In genomic region chr1:171468120-171468790, GRCh38 we compare ENCODE assay signal across 11 cellular contexts. TPM values are rescaled to one million over a fixed set of nuclear protein-coding genes. Genes with fewer than 3 reads are reported as not detected.
A peak's percentile ranks its signal among the peaks of the same experiment; 100 is the strongest.
DNase-seq lines count a peak whose midpoint lies in the region; ATAC-seq and TF ChIP-seq lines count a peak whose summit lies in the region.
"Had no signal": no experiment of that assay in that cellular context is flagged by ENCODE, and none has a peak within 500 bp of the region (broad histone marks: within the 10 kb centered on the region; RNA-seq: fewer than 3 reads in every experiment).

No MANE protein-coding gene starts in this region.

- H3K36me3 Mint-ChIP-seq in CD8-positive, alpha-beta T cell = no peaks in the 10 kb centered on the region
- H3K36me3 Mint-ChIP-seq: activated CD4-positive, alpha-beta memory T cell treated with anti-CD3 and anti-CD28 coated beads for 36 hours had no signal

- CTCF ChIA-PET in CD8-positive, alpha-beta T cell (lab: Charles Lee) = no interaction called here

- ATAC-seq in GM18519 (IDR thresholded peaks at IDR 0.05; ENCODE audit: low FRiP score, unreplicated experiment) = peak; percentile 91
- ATAC-seq in HG02678 (IDR thresholded peaks at IDR 0.05; ENCODE audit: unreplicated experiment) = peak; percentile 72
- no peak for ATAC-seq in left colon
- no peak for ATAC-seq in CD8-positive, alpha-beta T cell

- no peak overlapping the region for H3K27ac Mint-ChIP-seq in CD8-positive, alpha-beta T cell
- H3K27ac Mint-ChIP-seq: activated CD4-positive, alpha-beta memory T cell treated with anti-CD3 and anti-CD28 coated beads for 36 hours; nephron had no signal

- H3K27me3 Mint-ChIP-seq in CD8-positive, alpha-beta T cell (ENCODE audit: low read depth) = no peaks in the 10 kb centered on the region
- H3K27me3 Mint-ChIP-seq: activated CD4-positive, alpha-beta memory T cell treated with anti-CD3 and anti-CD28 coated beads for 36 hours had no signal

- H3K4me1 ChIP-seq in esophagus squamous epithelium (no peaks in the 10 kb centered on the region), ovary (ENCODE audit: insufficient read depth) (no peaks in the 10 kb centered on the region)
- H3K4me1 ChIP-seq in CD8-positive, alpha-beta T cell (ENCODE audit: insufficient read depth, low read length) = no peaks in the 10 kb centered on the region

- no peaks in the 10 kb centered on the region for H3K36me3 ChIP-seq in esophagus squamous epithelium
- H3K36me3 ChIP-seq in ovary = no peaks in the 10 kb centered on the region
- H3K36me3 ChIP-seq in CD8-positive, alpha-beta T cell (ENCODE audit: insufficient read depth, low read length) = no peaks in the 10 kb centered on the region

- TF ChIP-seq EP300 in ovary (IDR thresholded peaks at IDR 0.05) = no peak

- no peak overlapping the region for H3K4me3 Mint-ChIP-seq in CD8-positive, alpha-beta T cell
- H3K4me3 Mint-ChIP-seq: activated CD4-positive, alpha-beta memory T cell treated with anti-CD3 and anti-CD28 coated beads for 36 hours; nephron had no signal

- 39 to 54% methylated on average over 2 to 4 of the region's 4 CpGs for WGBS in esophagus squamous epithelium, 2 donors
- 67 to 70% (median 67%) methylated on average over 4 of the region's 4 CpGs for WGBS in ovary, 3 donors

- DNase-seq in RPMI7951 (ENCODE audit: low read depth) (peak; percentile 18), lung microvascular endothelial cell (ENCODE audit: low read depth in 2 of 2) (peak; percentile 35 to 64), esophagus squamous epithelium (lab: John Stamatoyannopoulos, UW) (no peak), left colon (no peak), ovary (no peak)
- DNase-seq in CD8-positive, alpha-beta T cell = no peak
- DNase-seq: activated CD4-positive, alpha-beta memory T cell treated with anti-CD3 and anti-CD28 coated beads for 36 hours; NCI-H1048 had no signal

- POLR2A ChIA-PET in CD8-positive, alpha-beta T cell (lab: Charles Lee) = no interaction called here

- H3K9me3 Mint-ChIP-seq in CD8-positive, alpha-beta T cell = no peaks in the 10 kb centered on the region
- H3K9me3 Mint-ChIP-seq: activated CD4-positive, alpha-beta memory T cell treated with anti-CD3 and anti-CD28 coated beads for 36 hours; nephron had no signal

- H3K4me3 ChIP-seq in esophagus squamous epithelium (no peak overlapping the region), ovary (no peak overlapping the region)
- no peak overlapping the region for H3K4me3 ChIP-seq in CD8-positive, alpha-beta T cell (ENCODE audit: low read depth, low read length)

- H3K27me3 ChIP-seq in esophagus squamous epithelium (no peaks in the 10 kb centered on the region), ovary (no peaks in the 10 kb centered on the region)
- no peaks in the 10 kb centered on the region for H3K27me3 ChIP-seq in CD8-positive, alpha-beta T cell (ENCODE audit: insufficient read depth, low read length)

- H3K27ac ChIP-seq in esophagus squamous epithelium = no peak overlapping the region
- H3K27ac ChIP-seq in ovary = no peak overlapping the region
- no peak overlapping the region for H3K27ac ChIP-seq in CD8-positive, alpha-beta T cell (ENCODE audit: low read depth, low read length)

- TF ChIP-seq CTCF in esophagus squamous epithelium (IDR thresholded peaks at IDR 0.05) (no peak), ovary (IDR thresholded peaks at IDR 0.05) (no peak)
- TF ChIP-seq CTCF in CD8-positive, alpha-beta T cell (IDR thresholded peaks at IDR 0.05) = no peak

- intact Hi-C loops in esophagus squamous epithelium (cut with DNase I) = no loop called here
- intact Hi-C loops in left colon (cut with DNase I, micrococcal nuclease) = no loop called here
- intact Hi-C loops in ovary (cut with DNase I) = no loop called here
- intact Hi-C loops in CD8-positive, alpha-beta T cell (cut with DNase I, micrococcal nuclease) = no loop called here

- H3K9me3 ChIP-seq in esophagus squamous epithelium (no peaks in the 10 kb centered on the region), ovary (no peaks in the 10 kb centered on the region)
- H3K9me3 ChIP-seq in CD8-positive, alpha-beta T cell (ENCODE audit: low read length) = no peaks in the 10 kb centered on the region

- no peaks in the 10 kb centered on the region for H3K4me1 Mint-ChIP-seq in CD8-positive, alpha-beta T cell (ENCODE audit: low read depth)
- H3K4me1 Mint-ChIP-seq: nephron had no signal

- no peak for TF ChIP-seq POLR2A in esophagus squamous epithelium (IDR thresholded peaks at IDR 0.05)
- TF ChIP-seq POLR2A in ovary (IDR thresholded peaks at IDR 0.05) = no peak

RNA-seq across cellular contexts. Expression of gene PRRC2C, which starts 17.1 kb away (rescaled TPM):
- total RNA-seq in RPMI7951 (2014; rRNA removed; shearing (Covaris generic)) = 19.9 and 30.3 TPM in 2 replicates
- total RNA-seq in lung microvascular endothelial cell (31.6 and 34.5 TPM in 2 replicates), esophagus squamous epithelium (100 to 1,000 TPM in 1 of 4 donors, 10 to 100 TPM in 3; 59.7 to 114 (median 88.0) TPM), left colon (100 to 1,000 TPM; 122 to 144 TPM), ovary (100 to 1,000 TPM in 5 of 7 donors, 10 to 100 TPM in 2; 51.6 to 136 (median 107) TPM)
- polyA plus RNA-seq in ovary = 10 to 100 TPM; 30.7 to 69.3 TPM
- total RNA-seq in CD8-positive, alpha-beta T cell = 100 to 1,000 TPM; 416 to 423 TPM

Comparison
In these comparisons a context has a peak if more than half of its experiments do, and no peak if none do; other contexts are left out.
1. ATAC-seq: peak in GM18519 (single experiment) and HG02678 (single experiment); none in left colon (single experiment) and CD8-positive, alpha-beta T cell (single experiment).
2. DNase-seq: peak in RPMI7951 (single experiment) and lung microvascular endothelial cell (2 of 2); none in esophagus squamous epithelium (single experiment), left colon (0 of 2), ovary (0 of 5) and CD8-positive, alpha-beta T cell (0 of 7).